1 cellular context compared by ENCODE assay signal in genomic region chrX:44873415-44874270, GRCh38.
TF ChIP-seq lines count a peak whose summit lies in the region.

No MANE protein-coding gene starts in this region.

TF ChIP-seq in HepG2, 621 proteins besides CTCF, POLR2A, EP300 and RAD21 (continued from another document):
- TF ChIP-seq ZNF574 (CRISPR knock-in tag; IDR thresholded peaks at IDR 0.05) = peak; percentile 7; the same call in 1 of the 2 replicates
- 0 out of 2 replicates have a peak, but pooled peaks have one; percentile 52 for TF ChIP-seq ZMAT3 (CRISPR knock-in tag; conservative IDR thresholded peaks at IDR 0.05)
- TF ChIP-seq ZNF101 (CRISPR knock-in tag; IDR thresholded peaks at IDR 0.05; ENCODE audit: borderline replicate concordance, low read depth) = no peak
- no peak for TF ChIP-seq MTF1 (CRISPR knock-in tag; IDR thresholded peaks at IDR 0.05)
- TF ChIP-seq MED13 (CRISPR knock-in tag; IDR thresholded peaks at IDR 0.05) = no peak
- TF ChIP-seq ARID2 (CRISPR knock-in tag; IDR thresholded peaks at IDR 0.05; ENCODE audit: borderline replicate concordance) = no peak
- TF ChIP-seq ZNF609 (CRISPR knock-in tag; IDR thresholded peaks at IDR 0.05; ENCODE audit: borderline replicate concordance) = no peak
- TF ChIP-seq ATF1 (CRISPR knock-in tag; IDR thresholded peaks at IDR 0.05) = no peak
- no peak for TF ChIP-seq TFDP1 (CRISPR knock-in tag; IDR thresholded peaks at IDR 0.05; ENCODE audit: borderline replicate concordance)
- no peak for TF ChIP-seq HBP1 (CRISPR knock-in tag; IDR thresholded peaks at IDR 0.05; ENCODE audit: low read depth)
- no peak for TF ChIP-seq ZBTB14 (CRISPR knock-in tag; IDR thresholded peaks at IDR 0.05)
- no peak for TF ChIP-seq ZBTB1 (CRISPR knock-in tag; IDR thresholded peaks at IDR 0.05; ENCODE audit: borderline replicate concordance)
- no peak for TF ChIP-seq ZNF530 (CRISPR knock-in tag; IDR thresholded peaks at IDR 0.05; ENCODE audit: low read depth)
- TF ChIP-seq IKZF5 (CRISPR knock-in tag; IDR thresholded peaks at IDR 0.05) = no peak
- no peak for TF ChIP-seq GABPB1 (CRISPR knock-in tag; IDR thresholded peaks at IDR 0.05)
- TF ChIP-seq ZNF234 (CRISPR knock-in tag; conservative IDR thresholded peaks at IDR 0.05) = no peak
- no peak for TF ChIP-seq ARHGAP35 (CRISPR knock-in tag; IDR thresholded peaks at IDR 0.05; ENCODE audit: borderline replicate concordance)
- TF ChIP-seq MLXIP (CRISPR knock-in tag; IDR thresholded peaks at IDR 0.05; ENCODE audit: borderline replicate concordance) = no peak
- no peak for TF ChIP-seq BORCS8-MEF2B (CRISPR knock-in tag; IDR thresholded peaks at IDR 0.05)
- no peak for TF ChIP-seq RNF2 (conservative IDR thresholded peaks at IDR 0.05; ENCODE audit: low read depth)
